In the genomic region with DNA sequence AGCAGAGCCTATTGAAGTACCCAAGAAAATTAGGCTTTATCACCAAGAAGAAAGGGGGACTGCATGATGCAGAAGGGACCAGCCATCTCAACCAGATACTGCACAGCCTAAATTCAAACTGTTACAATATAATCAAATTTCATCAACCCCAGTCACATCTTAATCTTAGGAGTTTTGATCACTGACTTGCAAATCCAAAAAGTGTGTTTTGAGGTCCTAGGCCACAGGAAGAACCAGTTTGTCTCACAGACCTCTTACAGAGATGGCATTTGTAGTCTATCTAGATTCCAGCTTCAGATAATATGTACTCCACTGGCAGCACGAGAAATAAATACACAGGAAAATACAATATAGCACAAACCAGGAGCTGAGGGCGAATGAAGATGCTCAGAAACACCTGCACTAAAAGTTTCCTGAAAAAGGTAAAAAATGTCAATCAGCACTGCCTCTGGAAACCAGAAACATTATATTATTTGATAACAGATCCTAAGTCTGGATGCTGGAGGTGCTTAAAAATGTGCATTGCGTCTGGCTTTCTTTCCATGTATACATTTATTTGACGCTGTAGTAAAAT, we compare ENCODE assay signal across 1 cellular context.
A peak's percentile ranks its signal among the peaks of the same experiment; 100 is the strongest.
TF ChIP-seq lines count a peak whose summit lies in the region.

No MANE protein-coding gene starts in this region.

TF ChIP-seq in K562, 482 proteins besides CTCF, POLR2A, EP300 and RAD21 (continued from another document):
- TF ChIP-seq, protein P1, sequence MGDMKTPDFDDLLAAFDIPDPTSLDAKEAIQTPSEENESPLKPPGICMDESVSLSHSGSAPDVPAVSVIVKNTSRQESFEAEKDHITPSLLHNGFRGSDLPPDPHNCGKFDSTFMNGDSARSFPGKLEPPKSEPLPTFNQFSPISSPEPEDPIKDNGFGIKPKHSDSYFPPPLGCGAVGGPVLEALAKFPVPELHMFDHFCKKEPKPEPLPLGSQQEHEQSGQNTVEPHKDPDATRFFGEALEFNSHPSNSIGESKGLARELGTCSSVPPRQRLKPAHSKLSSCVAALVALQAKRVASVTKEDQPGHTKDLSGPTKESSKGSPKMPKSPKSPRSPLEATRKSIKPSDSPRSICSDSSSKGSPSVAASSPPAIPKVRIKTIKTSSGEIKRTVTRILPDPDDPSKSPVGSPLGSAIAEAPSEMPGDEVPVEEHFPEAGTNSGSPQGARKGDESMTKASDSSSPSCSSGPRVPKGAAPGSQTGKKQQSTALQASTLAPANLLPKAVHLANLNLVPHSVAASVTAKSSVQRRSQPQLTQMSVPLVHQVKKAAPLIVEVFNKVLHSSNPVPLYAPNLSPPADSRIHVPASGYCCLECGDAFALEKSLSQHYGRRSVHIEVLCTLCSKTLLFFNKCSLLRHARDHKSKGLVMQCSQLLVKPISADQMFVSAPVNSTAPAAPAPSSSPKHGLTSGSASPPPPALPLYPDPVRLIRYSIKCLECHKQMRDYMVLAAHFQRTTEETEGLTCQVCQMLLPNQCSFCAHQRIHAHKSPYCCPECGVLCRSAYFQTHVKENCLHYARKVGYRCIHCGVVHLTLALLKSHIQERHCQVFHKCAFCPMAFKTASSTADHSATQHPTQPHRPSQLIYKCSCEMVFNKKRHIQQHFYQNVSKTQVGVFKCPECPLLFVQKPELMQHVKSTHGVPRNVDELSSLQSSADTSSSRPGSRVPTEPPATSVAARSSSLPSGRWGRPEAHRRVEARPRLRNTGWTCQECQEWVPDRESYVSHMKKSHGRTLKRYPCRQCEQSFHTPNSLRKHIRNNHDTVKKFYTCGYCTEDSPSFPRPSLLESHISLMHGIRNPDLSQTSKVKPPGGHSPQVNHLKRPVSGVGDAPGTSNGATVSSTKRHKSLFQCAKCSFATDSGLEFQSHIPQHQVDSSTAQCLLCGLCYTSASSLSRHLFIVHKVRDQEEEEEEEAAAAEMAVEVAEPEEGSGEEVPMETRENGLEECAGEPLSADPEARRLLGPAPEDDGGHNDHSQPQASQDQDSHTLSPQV (IDR thresholded peaks at IDR 0.05), result 0 out of 2 replicates have a peak, but pooled peaks have one; percentile 46
- TF ChIP-seq FOXA3 (CRISPR knock-in tag; conservative IDR thresholded peaks at IDR 0.05 in 1 of 2, IDR thresholded peaks at IDR 0.05 in 1 of 2) (no peak), NR4A1 (CRISPR knock-in tag; IDR thresholded peaks at IDR 0.05) (no peak), NR4A1 (tag; IDR thresholded peaks at IDR 0.05) (0 out of 2 replicates have a peak, but pooled peaks have one; percentile 43), ZNF589 (CRISPR knock-in tag; IDR thresholded peaks at IDR 0.05; ENCODE audit: low read depth) (0 out of 2 replicates have a peak, but pooled peaks have one; percentile 48), SMAD4 (CRISPR knock-in tag; conservative IDR thresholded peaks at IDR 0.05) (no peak), L3MBTL2 (IDR thresholded peaks at IDR 0.05) (0 out of 2 replicates have a peak, but pooled peaks have one; percentile 12), SIN3B (IDR thresholded peaks at IDR 0.05; ENCODE audit: low read depth) (no peak), RFX1 (IDR thresholded peaks at IDR 0.05) (0 out of 2 replicates have a peak, but pooled peaks have one; percentile 6), RBM15 (IDR thresholded peaks at IDR 0.05; ENCODE audit: insufficient read depth, low read length) (no peak), KHSRP (IDR thresholded peaks at IDR 0.05) (no peak), NFXL1 (CRISPR knock-in tag; IDR thresholded peaks at IDR 0.05) (0 out of 2 replicates have a peak, but pooled peaks have one; percentile 81), MECOM (CRISPR knock-in tag; IDR thresholded peaks at IDR 0.05) (0 out of 2 replicates have a peak, but pooled peaks have one; percentile 47), ELF2 (CRISPR knock-in tag; IDR thresholded peaks at IDR 0.05) (0 out of 2 replicates have a peak, but pooled peaks have one; percentile 19), ZNF175 (CRISPR knock-in tag; IDR thresholded peaks at IDR 0.05; ENCODE audit: low read depth) (peak; percentile 73), HNRNPLL (IDR thresholded peaks at IDR 0.05; ENCODE audit: low read depth, low read length, poor library complexity, severe bottlenecking) (no peak), ZNF583 (CRISPR knock-in tag; IDR thresholded peaks at IDR 0.05) (no peak)
- TF ChIP-seq, protein P2, sequence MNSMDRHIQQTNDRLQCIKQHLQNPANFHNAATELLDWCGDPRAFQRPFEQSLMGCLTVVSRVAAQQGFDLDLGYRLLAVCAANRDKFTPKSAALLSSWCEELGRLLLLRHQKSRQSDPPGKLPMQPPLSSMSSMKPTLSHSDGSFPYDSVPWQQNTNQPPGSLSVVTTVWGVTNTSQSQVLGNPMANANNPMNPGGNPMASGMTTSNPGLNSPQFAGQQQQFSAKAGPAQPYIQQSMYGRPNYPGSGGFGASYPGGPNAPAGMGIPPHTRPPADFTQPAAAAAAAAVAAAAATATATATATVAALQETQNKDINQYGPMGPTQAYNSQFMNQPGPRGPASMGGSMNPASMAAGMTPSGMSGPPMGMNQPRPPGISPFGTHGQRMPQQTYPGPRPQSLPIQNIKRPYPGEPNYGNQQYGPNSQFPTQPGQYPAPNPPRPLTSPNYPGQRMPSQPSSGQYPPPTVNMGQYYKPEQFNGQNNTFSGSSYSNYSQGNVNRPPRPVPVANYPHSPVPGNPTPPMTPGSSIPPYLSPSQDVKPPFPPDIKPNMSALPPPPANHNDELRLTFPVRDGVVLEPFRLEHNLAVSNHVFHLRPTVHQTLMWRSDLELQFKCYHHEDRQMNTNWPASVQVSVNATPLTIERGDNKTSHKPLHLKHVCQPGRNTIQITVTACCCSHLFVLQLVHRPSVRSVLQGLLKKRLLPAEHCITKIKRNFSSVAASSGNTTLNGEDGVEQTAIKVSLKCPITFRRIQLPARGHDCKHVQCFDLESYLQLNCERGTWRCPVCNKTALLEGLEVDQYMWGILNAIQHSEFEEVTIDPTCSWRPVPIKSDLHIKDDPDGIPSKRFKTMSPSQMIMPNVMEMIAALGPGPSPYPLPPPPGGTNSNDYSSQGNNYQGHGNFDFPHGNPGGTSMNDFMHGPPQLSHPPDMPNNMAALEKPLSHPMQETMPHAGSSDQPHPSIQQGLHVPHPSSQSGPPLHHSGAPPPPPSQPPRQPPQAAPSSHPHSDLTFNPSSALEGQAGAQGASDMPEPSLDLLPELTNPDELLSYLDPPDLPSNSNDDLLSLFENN (IDR thresholded peaks at IDR 0.05; ENCODE audit: low read depth in 2 of 2, low read length in 2 of 2), result no peak
- TF ChIP-seq, protein P3, sequence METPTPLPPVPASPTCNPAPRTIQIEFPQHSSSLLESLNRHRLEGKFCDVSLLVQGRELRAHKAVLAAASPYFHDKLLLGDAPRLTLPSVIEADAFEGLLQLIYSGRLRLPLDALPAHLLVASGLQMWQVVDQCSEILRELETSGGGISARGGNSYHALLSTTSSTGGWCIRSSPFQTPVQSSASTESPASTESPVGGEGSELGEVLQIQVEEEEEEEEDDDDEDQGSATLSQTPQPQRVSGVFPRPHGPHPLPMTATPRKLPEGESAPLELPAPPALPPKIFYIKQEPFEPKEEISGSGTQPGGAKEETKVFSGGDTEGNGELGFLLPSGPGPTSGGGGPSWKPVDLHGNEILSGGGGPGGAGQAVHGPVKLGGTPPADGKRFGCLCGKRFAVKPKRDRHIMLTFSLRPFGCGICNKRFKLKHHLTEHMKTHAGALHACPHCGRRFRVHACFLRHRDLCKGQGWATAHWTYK (CRISPR knock-in tag; IDR thresholded peaks at IDR 0.05), result no peak
- TF ChIP-seq, protein P4, sequence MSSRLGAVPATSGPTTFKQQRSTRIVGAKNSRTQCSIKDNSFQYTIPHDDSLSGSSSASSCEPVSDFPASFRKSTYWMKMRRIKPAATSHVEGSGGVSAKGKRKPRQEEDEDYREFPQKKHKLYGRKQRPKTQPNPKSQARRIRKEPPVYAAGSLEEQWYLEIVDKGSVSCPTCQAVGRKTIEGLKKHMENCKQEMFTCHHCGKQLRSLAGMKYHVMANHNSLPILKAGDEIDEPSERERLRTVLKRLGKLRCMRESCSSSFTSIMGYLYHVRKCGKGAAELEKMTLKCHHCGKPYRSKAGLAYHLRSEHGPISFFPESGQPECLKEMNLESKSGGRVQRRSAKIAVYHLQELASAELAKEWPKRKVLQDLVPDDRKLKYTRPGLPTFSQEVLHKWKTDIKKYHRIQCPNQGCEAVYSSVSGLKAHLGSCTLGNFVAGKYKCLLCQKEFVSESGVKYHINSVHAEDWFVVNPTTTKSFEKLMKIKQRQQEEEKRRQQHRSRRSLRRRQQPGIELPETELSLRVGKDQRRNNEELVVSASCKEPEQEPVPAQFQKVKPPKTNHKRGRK (tag; IDR thresholded peaks at IDR 0.05), result 0 out of 2 replicates have a peak, but pooled peaks have one; percentile 22
- TF ChIP-seq, protein P5, sequence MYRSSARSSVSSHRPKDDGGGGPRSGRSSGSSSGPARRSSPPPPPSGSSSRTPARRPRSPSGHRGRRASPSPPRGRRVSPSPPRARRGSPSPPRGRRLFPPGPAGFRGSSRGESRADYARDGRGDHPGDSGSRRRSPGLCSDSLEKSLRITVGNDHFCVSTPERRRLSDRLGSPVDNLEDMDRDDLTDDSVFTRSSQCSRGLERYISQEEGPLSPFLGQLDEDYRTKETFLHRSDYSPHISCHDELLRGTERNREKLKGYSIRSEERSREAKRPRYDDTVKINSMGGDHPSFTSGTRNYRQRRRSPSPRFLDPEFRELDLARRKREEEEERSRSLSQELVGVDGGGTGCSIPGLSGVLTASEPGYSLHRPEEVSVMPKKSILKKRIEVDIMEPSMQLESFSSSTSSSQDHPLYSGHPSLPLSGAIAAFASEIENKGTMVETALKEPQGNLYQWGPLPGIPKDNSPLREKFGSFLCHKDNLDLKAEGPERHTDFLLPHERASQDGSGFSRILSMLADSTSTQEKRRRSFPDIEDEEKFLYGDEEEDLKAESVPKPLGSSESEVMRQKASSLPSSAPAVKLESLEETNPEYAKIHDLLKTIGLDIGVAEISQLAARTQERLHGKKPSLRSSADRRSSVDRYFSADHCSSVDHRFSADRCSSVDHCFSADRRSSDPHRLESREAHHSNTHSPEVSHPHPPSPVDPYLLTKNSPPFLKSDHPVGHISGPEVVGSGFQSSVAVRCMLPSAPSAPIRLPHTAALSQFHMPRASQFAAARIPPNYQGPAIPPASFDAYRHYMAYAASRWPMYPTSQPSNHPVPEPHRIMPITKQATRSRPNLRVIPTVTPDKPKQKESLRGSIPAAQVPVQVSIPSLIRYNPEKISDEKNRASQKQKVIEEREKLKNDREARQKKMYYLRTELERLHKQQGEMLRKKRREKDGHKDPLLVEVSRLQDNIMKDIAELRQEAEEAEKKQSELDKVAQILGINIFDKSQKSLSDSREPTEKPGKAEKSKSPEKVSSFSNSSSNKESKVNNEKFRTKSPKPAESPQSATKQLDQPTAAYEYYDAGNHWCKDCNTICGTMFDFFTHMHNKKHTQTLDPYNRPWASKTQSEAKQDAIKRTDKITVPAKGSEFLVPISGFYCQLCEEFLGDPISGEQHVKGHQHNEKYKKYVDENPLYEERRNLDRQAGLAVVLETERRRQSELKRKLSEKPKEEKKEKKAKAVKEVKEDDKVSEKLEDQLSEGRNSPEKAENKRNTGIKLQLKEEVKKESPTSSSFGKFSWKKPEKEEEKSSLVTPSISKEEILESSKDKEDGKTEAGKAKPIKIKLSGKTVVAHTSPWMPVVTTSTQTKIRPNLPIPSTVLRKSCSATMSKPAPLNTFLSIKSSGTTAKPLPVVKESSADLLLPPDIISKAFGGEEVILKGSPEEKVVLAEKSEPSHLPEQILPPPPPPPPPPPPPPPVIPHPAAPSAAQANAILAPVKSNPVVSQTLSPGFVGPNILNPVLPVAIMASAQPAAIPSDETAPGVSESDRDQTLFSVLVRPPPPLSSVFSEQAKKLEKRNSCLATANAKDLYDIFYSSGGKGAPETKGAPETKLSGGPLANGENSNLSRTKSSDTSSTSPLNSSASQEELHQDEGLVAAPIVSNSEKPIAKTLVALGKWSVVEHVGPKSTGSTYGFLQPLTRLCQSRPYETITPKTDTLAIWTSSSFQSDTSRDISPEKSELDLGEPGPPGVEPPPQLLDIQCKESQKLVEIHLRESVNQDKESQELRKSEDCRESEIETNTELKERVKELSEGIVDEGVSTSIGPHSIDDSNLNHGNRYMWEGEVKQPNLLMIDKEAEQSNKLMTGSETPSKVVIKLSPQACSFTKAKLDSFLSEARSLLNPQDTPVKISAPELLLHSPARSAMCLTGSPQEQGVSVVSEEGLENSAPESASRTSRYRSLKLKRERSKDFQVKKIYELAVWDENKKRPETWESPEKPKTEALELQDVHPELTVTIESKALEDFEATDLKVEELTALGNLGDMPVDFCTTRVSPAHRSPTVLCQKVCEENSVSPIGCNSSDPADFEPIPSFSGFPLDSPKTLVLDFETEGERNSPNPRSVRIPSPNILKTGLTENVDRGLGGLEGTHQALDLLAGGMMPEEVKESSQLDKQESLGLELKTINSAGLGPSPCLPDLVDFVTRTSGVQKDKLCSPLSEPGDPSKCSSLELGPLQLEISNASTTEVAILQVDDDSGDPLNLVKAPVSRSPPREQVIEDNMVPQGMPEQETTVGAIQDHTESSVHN (IDR thresholded peaks at IDR 0.05; ENCODE audit: borderline replicate concordance in 1 of 2, low read depth in 1 of 2), result 0 out of 4 replicates have a peak, but pooled peaks of 1 of the 2 experiments have one; percentile 25
- TF ChIP-seq, protein P6, sequence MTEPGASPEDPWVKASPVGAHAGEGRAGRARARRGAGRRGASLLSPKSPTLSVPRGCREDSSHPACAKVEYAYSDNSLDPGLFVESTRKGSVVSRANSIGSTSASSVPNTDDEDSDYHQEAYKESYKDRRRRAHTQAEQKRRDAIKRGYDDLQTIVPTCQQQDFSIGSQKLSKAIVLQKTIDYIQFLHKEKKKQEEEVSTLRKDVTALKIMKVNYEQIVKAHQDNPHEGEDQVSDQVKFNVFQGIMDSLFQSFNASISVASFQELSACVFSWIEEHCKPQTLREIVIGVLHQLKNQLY (CRISPR knock-in tag; conservative IDR thresholded peaks at IDR 0.05), result 0 out of 4 replicates have a peak, but pooled peaks of 1 of the 2 experiments have one; percentile 41
- TF ChIP-seq, protein P7, sequence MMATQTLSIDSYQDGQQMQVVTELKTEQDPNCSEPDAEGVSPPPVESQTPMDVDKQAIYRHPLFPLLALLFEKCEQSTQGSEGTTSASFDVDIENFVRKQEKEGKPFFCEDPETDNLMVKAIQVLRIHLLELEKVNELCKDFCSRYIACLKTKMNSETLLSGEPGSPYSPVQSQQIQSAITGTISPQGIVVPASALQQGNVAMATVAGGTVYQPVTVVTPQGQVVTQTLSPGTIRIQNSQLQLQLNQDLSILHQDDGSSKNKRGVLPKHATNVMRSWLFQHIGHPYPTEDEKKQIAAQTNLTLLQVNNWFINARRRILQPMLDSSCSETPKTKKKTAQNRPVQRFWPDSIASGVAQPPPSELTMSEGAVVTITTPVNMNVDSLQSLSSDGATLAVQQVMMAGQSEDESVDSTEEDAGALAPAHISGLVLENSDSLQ (IDR thresholded peaks at IDR 0.05), result no peak
